Comparison of ENCODE assay signal across 18 cellular contexts in genomic region chr1:233005703-233006102, GRCh38. TPM values are rescaled to one million over a fixed set of nuclear protein-coding genes. Genes with fewer than 3 reads are reported as not detected.
DNase-seq lines count a peak whose midpoint lies in the region; TF ChIP-seq lines count a peak whose summit lies in the region.
"Had no signal": no experiment of that assay in that cellular context is flagged by ENCODE, and none has a peak within 500 bp of the region (broad histone marks: within the 10 kb centered on the region; RNA-seq: fewer than 3 reads in every experiment).

No MANE protein-coding gene starts in this region.

- no peaks in the 10 kb centered on the region for H3K9me3 Mint-ChIP-seq in neural crest cell
- H3K9me3 Mint-ChIP-seq: CD4-positive, alpha-beta T cell had no signal

- no peaks in the 10 kb centered on the region for H3K27me3 Mint-ChIP-seq in neural crest cell (ENCODE audit: low read depth)
- H3K27me3 Mint-ChIP-seq: CD4-positive, alpha-beta T cell; T-helper 17 cell had no signal

- peaks cover 7% of the 10 kb centered on the region for H3K36me3 Mint-ChIP-seq in neural crest cell (ENCODE audit: low read depth)
- H3K36me3 Mint-ChIP-seq: natural killer cell had no signal

- DNase-seq in ELF-1 (ENCODE audit: low read depth, low spot score) (peak; percentile 73), NCI-H146 treated with DMSO at 0.1 percent for 48 hours (lab: John Stamatoyannopoulos, UW; ENCODE audit: unreplicated experiment) (peak; percentile 69), choroid plexus epithelial cell (ENCODE audit: low read depth) (peak; percentile 41), neural crest cell (ENCODE audit: low read depth, low spot score) (no peak), NCI-H2107 treated with DMSO at 0.1 percent for 48 hours (lab: John Stamatoyannopoulos, UW; ENCODE audit: unreplicated experiment) (no peak), NCI-H1048 (lab: John Stamatoyannopoulos, UW) (no peak), NCI-H526 treated with DMSO at 0.1 percent for 48 hours (lab: John Stamatoyannopoulos, UW) (no peak)
- no peak for DNase-seq in stimulated activated CD4-positive, alpha-beta T cell treated with anti-CD3 and anti-CD28 coated beads, Interleukin-12 subunit alpha, Interleukin-12 subunit beta, amount 100 ng/mL, for 4 hours
- DNase-seq: activated CD4-positive, alpha-beta T cell treated with anti-CD3 and anti-CD28 coated beads for 48 hours; CD4-positive, alpha-beta T cell; effector memory CD4-positive, alpha-beta T cell; GF-D8; left lung; MG63; natural killer cell; NCI-H2171; T-helper 17 cell had no signal

- peak overlapping the region; percentile 81 for H3K27ac Mint-ChIP-seq in neural crest cell (ENCODE audit: unreplicated experiment)
- H3K27ac Mint-ChIP-seq: activated T-helper 1 cell treated with anti-CD3 and anti-CD28 coated beads, Interleukin-12 subunit alpha, Interleukin-12 subunit beta, Interleukin-2, Interleukin-4 antibody, amounts not matched to agents 30 ng/mL and 10 ng/mL and 1 ng/mL, durations not matched to agents 14 hours and 24 hours and 36 hours; CD4-positive, alpha-beta T cell; natural killer cell; T-helper 17 cell had no signal

- TF ChIP-seq CTCF in choroid plexus epithelial cell (conservative IDR thresholded peaks at IDR 0.05; ENCODE audit: low read depth, low read length) (no peak), neural crest cell (conservative IDR thresholded peaks at IDR 0.05) (no peak)

- peaks cover 26% of the 10 kb centered on the region for H3K4me1 Mint-ChIP-seq in neural crest cell
- H3K4me1 Mint-ChIP-seq: natural killer cell had no signal

- H3K4me3 ChIP-seq in choroid plexus epithelial cell (ENCODE audit: low read depth, low read length): no peak overlapping the region
- H3K4me3 ChIP-seq: left lung, MG63 had no signal

- peak overlapping the region; percentile 9 for H3K4me3 Mint-ChIP-seq in neural crest cell
- H3K4me3 Mint-ChIP-seq: activated T-helper 1 cell treated with anti-CD3 and anti-CD28 coated beads, Interleukin-12 subunit alpha, Interleukin-12 subunit beta, Interleukin-2, Interleukin-4 antibody, amounts not matched to agents 30 ng/mL and 10 ng/mL and 1 ng/mL, durations not matched to agents 14 hours and 24 hours and 36 hours; CD4-positive, alpha-beta T cell; natural killer cell; T-helper 17 cell had no signal

RNA-seq across cellular contexts. Expression of gene NTPCR, which starts 55.3 kb away (rescaled TPM):
- 55.5 and 60.0 TPM in 2 replicates for total RNA-seq in neural crest cell

Comparison
In these comparisons a context has a peak if more than half of its experiments do, and no peak if none do; other contexts are left out.
1. DNase-seq: peak in ELF-1 (single experiment), NCI-H146 treated with DMSO at 0.1 percent for 48 hours (single experiment) and choroid plexus epithelial cell (single experiment); none in neural crest cell (single experiment), NCI-H2107 treated with DMSO at 0.1 percent for 48 hours (single experiment), stimulated activated CD4-positive, alpha-beta T cell treated with anti-CD3 and anti-CD28 coated beads, Interleukin-12 subunit alpha, Interleukin-12 subunit beta, amount 100 ng/mL, for 4 hours (single experiment), NCI-H1048 (single experiment) and NCI-H526 treated with DMSO at 0.1 percent for 48 hours (single experiment).